32 cellular contexts compared by ENCODE assay signal in genomic region chr11:57331720-57332119, GRCh38. TPM values are rescaled to one million over a fixed set of nuclear protein-coding genes. Genes with fewer than 3 reads are reported as not detected.
"Had no signal": no experiment of that assay in that cellular context is flagged by ENCODE, and none has a peak within 500 bp of the region (broad histone marks: within the 10 kb centered on the region; RNA-seq: fewer than 3 reads in every experiment).

No MANE protein-coding gene starts in this region.

- H3K27ac Mint-ChIP-seq: activated naive CD4-positive, alpha-beta T cell treated with anti-CD3 and anti-CD28 coated beads, Interleukin-2, amount 10 ng/mL, durations not matched to agents 7 days and 5 days; dendritic cell treated with granulocyte-macrophage colony-stimulating factor and Interleukin-4, amounts not matched to agents 40 ng/mL and 50 ng/mL, for 4 days; endodermal cell had no signal

- FAIRE-seq: bronchial epithelial cell had no signal

- H3K27me3 ChIP-seq: ascending aorta, dorsolateral prefrontal cortex, esophagus muscularis mucosa, foreskin keratinocyte, gastrocnemius medialis, heart left ventricle had no signal

- H3K27me3 Mint-ChIP-seq: activated CD8-positive, alpha-beta T cell treated with anti-CD3 and anti-CD28 coated beads for 36 hours; activated naive CD4-positive, alpha-beta T cell treated with anti-CD3 and anti-CD28 coated beads, Interleukin-2, amount 10 ng/mL, durations not matched to agents 7 days and 5 days; activated naive CD8-positive, alpha-beta T cell treated with anti-CD3 and anti-CD28 coated beads, Interleukin-2, amount 10 ng/mL, durations not matched to agents 7 days and 5 days; brain; central memory CD8-positive, alpha-beta T cell; dendritic cell treated with granulocyte-macrophage colony-stimulating factor and Interleukin-4, amounts not matched to agents 40 ng/mL and 50 ng/mL, for 4 days had no signal

- DNase-seq: activated CD4-positive, alpha-beta T cell treated with anti-CD3 and anti-CD28 coated beads for 4 hours; activated CD4-positive, alpha-beta T cell treated with anti-CD3 and anti-CD28 coated beads, Interleukin-2, amount 50 U/mL, for 1 hour; activated CD4-positive, alpha-beta T cell treated with anti-CD3 and anti-CD28 coated beads, Interleukin-2, amount 50 U/mL, for 48 hours; activated CD4-positive, CD25-positive, alpha-beta regulatory T cell; activated CD4-positive, CD25-positive, alpha-beta regulatory T cell treated with anti-CD3 and anti-CD28 coated beads, Interleukin-2, amount 50 U/mL, for 72 hours; activated CD8-positive, alpha-beta memory T cell treated with anti-CD3 and anti-CD28 coated beads for 24 hours; activated CD8-positive, alpha-beta T cell treated with anti-CD3 and anti-CD28 coated beads for 36 hours; activated gamma-delta T cell; activated naive CD4-positive, alpha-beta T cell; activated naive CD4-positive, alpha-beta T cell treated with anti-CD3 and anti-CD28 coated beads, Interleukin-2, amount 10 ng/mL, durations not matched to agents 7 days and 5 days; activated naive CD8-positive, alpha-beta T cell treated with anti-CD3 and anti-CD28 coated beads, Interleukin-2, amount 10 ng/mL, durations not matched to agents 7 days and 5 days; activated T-cell treated with anti-CD3 and anti-CD28 coated beads, Interleukin-2, amount 50 U/mL, for 48 hours; dorsolateral prefrontal cortex; effector memory CD4-positive, alpha-beta T cell; endodermal cell; erythroblast; foreskin keratinocyte; gastrocnemius medialis; glutamatergic neuron; T-helper 2 cell had no signal

- H3K9me3 Mint-ChIP-seq: activated CD8-positive, alpha-beta T cell treated with anti-CD3 and anti-CD28 coated beads for 36 hours; activated naive CD4-positive, alpha-beta T cell treated with anti-CD3 and anti-CD28 coated beads, Interleukin-2, amount 10 ng/mL, durations not matched to agents 7 days and 5 days; activated naive CD4-positive, alpha-beta T cell treated with anti-CD3 and anti-CD28 coated beads, Interleukin-2, amount 50 U/mL, for 72 hours; activated naive CD8-positive, alpha-beta T cell treated with anti-CD3 and anti-CD28 coated beads, Interleukin-2, amount 10 ng/mL, durations not matched to agents 7 days and 5 days; brain; central memory CD8-positive, alpha-beta T cell; dendritic cell treated with granulocyte-macrophage colony-stimulating factor and Interleukin-4, amounts not matched to agents 40 ng/mL and 50 ng/mL, for 4 days; endodermal cell had no signal

- H3K9me3 ChIP-seq: ascending aorta, esophagus muscularis mucosa, gastrocnemius medialis, heart left ventricle had no signal

- H3K4me3 ChIP-seq: ascending aorta, coronary artery, dorsolateral prefrontal cortex, esophagus muscularis mucosa, gastrocnemius medialis, heart left ventricle had no signal

- H3K4me3 Mint-ChIP-seq: activated CD8-positive, alpha-beta T cell treated with anti-CD3 and anti-CD28 coated beads for 36 hours; activated naive CD4-positive, alpha-beta T cell treated with anti-CD3 and anti-CD28 coated beads, Interleukin-2, amount 10 ng/mL, durations not matched to agents 7 days and 5 days; activated naive CD8-positive, alpha-beta T cell treated with anti-CD3 and anti-CD28 coated beads, Interleukin-2, amount 10 ng/mL, durations not matched to agents 7 days and 5 days; central memory CD8-positive, alpha-beta T cell; dendritic cell treated with granulocyte-macrophage colony-stimulating factor and Interleukin-4, amounts not matched to agents 40 ng/mL and 50 ng/mL, for 4 days; endodermal cell had no signal

- H3K27ac ChIP-seq: ascending aorta, coronary artery, dorsolateral prefrontal cortex, esophagus muscularis mucosa, foreskin keratinocyte, gastrocnemius medialis, heart left ventricle had no signal

- ATAC-seq: activated CD8-positive, alpha-beta T cell treated with anti-CD3 and anti-CD28 coated beads for 36 hours; activated naive CD4-positive, alpha-beta T cell treated with anti-CD3 and anti-CD28 coated beads, Interleukin-2, amount 50 U/mL, for 72 hours; foreskin keratinocyte; gastrocnemius medialis; heart left ventricle had no signal

RNA-seq across cellular contexts. Expression of gene P2RX3, which starts 6.4 kb away (rescaled TPM):
- total RNA-seq: activated CD8-positive, alpha-beta T cell treated with anti-CD3 and anti-CD28 coated beads for 36 hours; activated naive CD4-positive, alpha-beta T cell treated with anti-CD3 and anti-CD28 coated beads, Interleukin-2, amount 50 U/mL, for 72 hours; activated naive CD8-positive, alpha-beta T cell treated with anti-CD3 and anti-CD28 coated beads, Interleukin-2, amount 10 ng/mL, durations not matched to agents 7 days and 5 days; ascending aorta; bronchial epithelial cell; cerebellum; endodermal cell; esophagus muscularis mucosa; foreskin keratinocyte; gastrocnemius medialis; T-helper 1 cell treated with Interleukin-12 subunit alpha and Interleukin-12 subunit beta and Interleukin-4 antibody, amounts not matched to agents 30 ng/mL and 1 ng/mL, for 36 hours had no signal
- polyA plus RNA-seq: foreskin keratinocyte had no signal

RNA-seq across cellular contexts. Expression of gene PRG3, which starts 49.2 kb away (rescaled TPM):
- total RNA-seq: activated CD8-positive, alpha-beta T cell treated with anti-CD3 and anti-CD28 coated beads for 36 hours; activated naive CD4-positive, alpha-beta T cell treated with anti-CD3 and anti-CD28 coated beads, Interleukin-2, amount 50 U/mL, for 72 hours; activated naive CD8-positive, alpha-beta T cell treated with anti-CD3 and anti-CD28 coated beads, Interleukin-2, amount 10 ng/mL, durations not matched to agents 7 days and 5 days; ascending aorta; bronchial epithelial cell; cardiac septum; cerebellum; dorsolateral prefrontal cortex; endodermal cell; esophagus muscularis mucosa; foreskin keratinocyte; gastrocnemius medialis; heart left ventricle; T-helper 1 cell treated with Interleukin-12 subunit alpha and Interleukin-12 subunit beta and Interleukin-4 antibody, amounts not matched to agents 30 ng/mL and 1 ng/mL, for 36 hours had no signal
- polyA plus RNA-seq: foreskin keratinocyte, heart left ventricle had no signal

RNA-seq across cellular contexts. Expression of gene PRG2, which starts 58.7 kb away (rescaled TPM):
- total RNA-seq: ascending aorta; cardiac septum; foreskin keratinocyte; gastrocnemius medialis; T-helper 1 cell treated with Interleukin-12 subunit alpha and Interleukin-12 subunit beta and Interleukin-4 antibody, amounts not matched to agents 30 ng/mL and 1 ng/mL, for 36 hours had no signal
- polyA plus RNA-seq: foreskin keratinocyte had no signal
